In genomic region chr4:99221980-99222379, GRCh38 we compare ENCODE assay signal across 21 cellular contexts. TPM values are rescaled to one million over a fixed set of nuclear protein-coding genes. Genes with fewer than 3 reads are reported as not detected.
DNase-seq lines count a peak whose midpoint lies in the region; ATAC-seq and TF ChIP-seq lines count a peak whose summit lies in the region.
"Had no signal": no experiment of that assay in that cellular context is flagged by ENCODE, and none has a peak within 500 bp of the region (broad histone marks: within the 10 kb centered on the region; RNA-seq: fewer than 3 reads in every experiment).

No MANE protein-coding gene starts in this region.

- H2AFZ ChIP-seq in OCI-LY7 (ENCODE audit: low read length), result no peak overlapping the region

- DNase-seq in EH (ENCODE audit: low read depth), result peak; percentile 14
- peak; percentile 29 for DNase-seq in amniotic epithelial cell (ENCODE audit: low read depth)
- DNase-seq in left ventricle myocardium inferior, result no peak
- no peak for DNase-seq in OCI-LY7 (ENCODE audit: low spot score)
- DNase-seq in NCI-H446 treated with DMSO at 0.1 percent for 48 hours (lab: John Stamatoyannopoulos, UW), result no peak
- DNase-seq in activated CD8-positive, alpha-beta memory T cell treated with anti-CD3 and anti-CD28 coated beads, Interleukin-2, amount 50 U/mL, for 48 hours, result no peak
- DNase-seq: activated CD4-positive, alpha-beta T cell treated with anti-CD3 and anti-CD28 coated beads, Interleukin-2, amount 10 ng/mL, durations not matched to agents 24 days and 14 days; activated naive CD8-positive, alpha-beta T cell treated with anti-CD3 and anti-CD28 coated beads, Interleukin-2, amount 50 U/mL, for 24 hours; NCI-H1694; PC-3; SIG-M5 had no signal

- BruUV-seq in OCI-LY7 (replicated peaks; lab: Mats Ljungman, UMichigan), result no TSS peak

- H3K4me3 Mint-ChIP-seq in nephron, result no peak overlapping the region
- H3K4me3 Mint-ChIP-seq: activated CD4-positive, alpha-beta T cell treated with anti-CD3 and anti-CD28 coated beads, Interleukin-2, amount 10 ng/mL, durations not matched to agents 24 days and 14 days; activated naive CD8-positive, alpha-beta T cell treated with anti-CD3 and anti-CD28 coated beads, Interleukin-2, amount 50 U/mL, for 24 hours had no signal

- no peaks in the 10 kb centered on the region for H3K79me2 ChIP-seq in OCI-LY7 (ENCODE audit: insufficient read depth, low read depth, low read length)

- H3K4me1 Mint-ChIP-seq in nephron, result peaks cover 7% of the 10 kb centered on the region
- H3K4me1 Mint-ChIP-seq: activated CD4-positive, alpha-beta T cell treated with anti-CD3 and anti-CD28 coated beads, Interleukin-2, amount 10 ng/mL, durations not matched to agents 24 days and 14 days; activated naive CD8-positive, alpha-beta T cell treated with anti-CD3 and anti-CD28 coated beads, Interleukin-2, amount 50 U/mL, for 24 hours had no signal

- peak overlapping the region; percentile 47 to 77 (median 67) for H3K27ac Mint-ChIP-seq in nephron
- H3K27ac Mint-ChIP-seq: activated CD4-positive, alpha-beta T cell treated with anti-CD3 and anti-CD28 coated beads, Interleukin-2, amount 10 ng/mL, durations not matched to agents 24 days and 14 days; activated naive CD8-positive, alpha-beta T cell treated with anti-CD3 and anti-CD28 coated beads, Interleukin-2, amount 50 U/mL, for 24 hours had no signal

- H3K27ac ChIP-seq in gastroesophageal sphincter (peak overlapping the region in 1 of 4 donors; percentile 33), left ventricle myocardium inferior (replicated peaks) (no peak overlapping the region), OCI-LY7 (ENCODE audit: low read depth, low read length, poor library complexity, severe bottlenecking) (no peak overlapping the region)
- H3K27ac ChIP-seq: C4-2B, cardiac muscle cell, neutrophil, right atrium auricular region, vagina had no signal

- H3K9me3 ChIP-seq in gastroesophageal sphincter (no peaks in the 10 kb centered on the region), left ventricle myocardium inferior (replicated peaks) (peaks cover 12% of the 10 kb centered on the region), OCI-LY7 (ENCODE audit: low read length) (no peaks in the 10 kb centered on the region)
- H3K9me3 ChIP-seq: neutrophil, vagina had no signal

- WGBS in gastroesophageal sphincter (ENCODE audit: low coverage in 1 of 2), 2 donors, result 25 to 27% methylated on average over 1 of the region's 1 CpG

- peaks cover 0 to 13% (median 0%) of the 10 kb centered on the region in 3 donors for H3K4me1 ChIP-seq in gastroesophageal sphincter
- H3K4me1 ChIP-seq in left ventricle myocardium inferior, result no peaks in the 10 kb centered on the region
- no peaks in the 10 kb centered on the region for H3K4me1 ChIP-seq in OCI-LY7 (ENCODE audit: insufficient read depth, low read length, poor library complexity, severe bottlenecking)
- H3K4me1 ChIP-seq: right atrium auricular region, vagina had no signal

- no peaks in the 10 kb centered on the region for H4K20me1 ChIP-seq in OCI-LY7 (ENCODE audit: insufficient read depth, low read length)

- intact Hi-C loops in left ventricle myocardium inferior (cut with micrococcal nuclease), result no loop called here
- intact Hi-C loops in OCI-LY7 (cut with micrococcal nuclease; ENCODE audit: unreplicated experiment), result no loop called here

- no peak overlapping the region for H3K4me3 ChIP-seq in gastroesophageal sphincter
- no peak overlapping the region for H3K4me3 ChIP-seq in left ventricle myocardium inferior
- H3K4me3 ChIP-seq in OCI-LY7 (ENCODE audit: low read depth, low read length, poor library complexity, severe bottlenecking), result no peak overlapping the region
- H3K4me3 ChIP-seq: cardiac muscle cell, right atrium auricular region, vagina had no signal

- CTCF ChIA-PET in OCI-LY7 (lab: Charles Lee; ENCODE audit: unreplicated experiment), result no interaction called here

- H3K27me3 Mint-ChIP-seq in nephron (ENCODE audit: low read depth), result no peaks in the 10 kb centered on the region
- H3K27me3 Mint-ChIP-seq: activated CD4-positive, alpha-beta T cell treated with anti-CD3 and anti-CD28 coated beads, Interleukin-2, amount 10 ng/mL, durations not matched to agents 24 days and 14 days; activated naive CD8-positive, alpha-beta T cell treated with anti-CD3 and anti-CD28 coated beads, Interleukin-2, amount 50 U/mL, for 24 hours had no signal

- H3K36me3 ChIP-seq in gastroesophageal sphincter (no peaks in the 10 kb centered on the region), left ventricle myocardium inferior (no peaks in the 10 kb centered on the region), OCI-LY7 (ENCODE audit: insufficient read depth, low read length) (no peaks in the 10 kb centered on the region)
- H3K36me3 ChIP-seq: cardiac muscle cell, neutrophil, right atrium auricular region, vagina had no signal

- POLR2A ChIA-PET in OCI-LY7 (lab: Charles Lee), result no interaction called here

- no peaks in the 10 kb centered on the region for H3K27me3 ChIP-seq in gastroesophageal sphincter
- no peaks in the 10 kb centered on the region for H3K27me3 ChIP-seq in left ventricle myocardium inferior (ENCODE audit: low read depth)
- H3K27me3 ChIP-seq: cardiac muscle cell, neutrophil, right atrium auricular region, vagina had no signal

- no peaks in the 10 kb centered on the region for H3K9me2 ChIP-seq in OCI-LY7 (ENCODE audit: insufficient read depth, low read length)

- peak; percentile 90 for ATAC-seq in gastroesophageal sphincter
- ATAC-seq: activated naive CD8-positive, alpha-beta T cell treated with anti-CD3 and anti-CD28 coated beads, Interleukin-2, amount 50 U/mL, for 24 hours; PC-3 had no signal

- H3K9me3 Mint-ChIP-seq in nephron, result peaks cover 14% of the 10 kb centered on the region

- no peak overlapping the region for H3K4me2 ChIP-seq in OCI-LY7 (ENCODE audit: low read length)

- no peak for TF ChIP-seq EP300 in gastroesophageal sphincter (IDR thresholded peaks at IDR 0.05)

- no peak for TF ChIP-seq CTCF in gastroesophageal sphincter (IDR thresholded peaks at IDR 0.05)
- no peak for TF ChIP-seq CTCF in nephron (IDR thresholded peaks at IDR 0.05; ENCODE audit: unreplicated experiment in 3 of 3)
- no peak for TF ChIP-seq CTCF in left ventricle myocardium inferior (IDR thresholded peaks at IDR 0.05; ENCODE audit: borderline replicate concordance)
- TF ChIP-seq CTCF in OCI-LY7 (conservative IDR thresholded peaks at IDR 0.05; ENCODE audit: low read length), result no peak

- TF ChIP-seq POLR2A in gastroesophageal sphincter (IDR thresholded peaks at IDR 0.05), result no peak

- peaks cover 9% of the 10 kb centered on the region for H3K36me3 Mint-ChIP-seq in nephron (ENCODE audit: low read depth)

RNA-seq across cellular contexts. Expression of gene ADH6, which starts 2.9 kb away (rescaled TPM):
- total RNA-seq in gastroesophageal sphincter, result under 1 TPM in 1 of 4 donors, not detected in 3; 0.19 TPM
- not detected for total RNA-seq in left ventricle myocardium inferior
- total RNA-seq in OCI-LY7 (2014; rRNA removed; shearing (Covaris generic)), result not detected in 2 replicates
- not detected in 2 replicates for total RNA-seq in OCI-LY7 (2022)
- total RNA-seq: activated CD4-positive, alpha-beta T cell treated with anti-CD3 and anti-CD28 coated beads, Interleukin-2, amount 10 ng/mL, durations not matched to agents 24 days and 14 days; cardiac muscle cell; dermis microvascular lymphatic vessel endothelial cell; endothelial cell of umbilical vein; PC-3; T-helper 1 cell treated with Interleukin-12 subunit alpha and Interleukin-12 subunit beta and Interleukin-4 antibody, amounts not matched to agents 30 ng/mL and 1 ng/mL, for 36 hours; vagina had no signal

Comparison
In these comparisons a context has a peak if more than half of its experiments do, and no peak if none do; other contexts are left out.
1. DNase-seq: peak in EH (single experiment) and amniotic epithelial cell (single experiment); none in left ventricle myocardium inferior (single experiment), OCI-LY7 (single experiment), NCI-H446 treated with DMSO at 0.1 percent for 48 hours (single experiment) and activated CD8-positive, alpha-beta memory T cell treated with anti-CD3 and anti-CD28 coated beads, Interleukin-2, amount 50 U/mL, for 48 hours (single experiment).